ENCODE assay signal across 9 cellular contexts in genomic region chr1:1472046-1472876, GRCh38. TPM values are rescaled to one million over a fixed set of nuclear protein-coding genes. Genes with fewer than 3 reads are reported as not detected.
DNase-seq lines count a peak whose midpoint lies in the region; ATAC-seq and TF ChIP-seq lines count a peak whose summit lies in the region.
"Not testable (repeated sequence)": the region's sequence is repeated elsewhere in the genome, so short reads cannot be mapped to it uniquely, and the experiment has no call there.
"Had no signal": no experiment of that assay in that cellular context is flagged by ENCODE, and none has a peak within 500 bp of the region (broad histone marks: within the 10 kb centered on the region; RNA-seq: fewer than 3 reads in every experiment).

No MANE protein-coding gene starts in this region.

- H3K79me2 ChIP-seq in SK-N-SH (ENCODE audit: insufficient read depth) (peaks cover 53% of the 10 kb centered on the region), smooth muscle cell (ENCODE audit: low read depth) (peaks cover 41% of the 10 kb centered on the region)

- H3K27ac ChIP-seq in SK-N-SH (ENCODE audit: low read depth in 2 of 2, low read length in 1 of 2) (peak overlapping the region in 1 of 2 experiments; percentile 46; a peak in 2 of 4 replicates), esophagus muscularis mucosa (replicated peaks in 1 of 4) (peak overlapping the region; percentile 84 to 88 (median 86)), smooth muscle cell (ENCODE audit: low read depth) (peak overlapping the region; percentile 61)

- H3K9me2 ChIP-seq in SK-N-SH: not testable (repeated sequence)

- H3K4me1 Mint-ChIP-seq in CD14-positive monocyte (peaks cover 25% of the 10 kb centered on the region), memory B cell (peaks cover 17% of the 10 kb centered on the region)
- H3K4me1 Mint-ChIP-seq in activated naive CD8-positive, alpha-beta T cell (ENCODE audit: low read depth): peaks cover 18% of the 10 kb centered on the region

- 17% methylated on average over 7 of the region's 65 CpGs for WGBS in SK-N-SH (ENCODE audit: low lambda C conversion rate)
- WGBS in esophagus muscularis mucosa: 14% methylated on average over 11 of the region's 65 CpGs
- 10% methylated on average over 33 of the region's 65 CpGs for WGBS in smooth muscle cell (ENCODE audit: low lambda C conversion rate)

- peak overlapping the region; percentile 78 for H3K4me2 ChIP-seq in SK-N-SH
- peak overlapping the region; percentile 93 for H3K4me2 ChIP-seq in smooth muscle cell

- intact Hi-C loops in CD14-positive monocyte (cut with micrococcal nuclease); esophagus muscularis mucosa (cut with DNase I): not testable (repeated sequence)

- not testable (repeated sequence) for TF ChIP-seq RAD21 in SK-N-SH (IDR thresholded peaks at IDR 0.05; ENCODE audit: low read length)

- H3K36me3 ChIP-seq in SK-N-SH (replicated peaks in 1 of 2; ENCODE audit: control insufficient read depth in 1 of 2, insufficient read depth in 2 of 2, low read length in 1 of 2); esophagus muscularis mucosa; smooth muscle cell (ENCODE audit: low read depth): not testable (repeated sequence)

- not testable (repeated sequence) for TF ChIP-seq POLR2A in esophagus muscularis mucosa (IDR thresholded peaks at IDR 0.05; ENCODE audit: low read depth)

- H3F3A ChIP-seq in SK-N-SH (replicated peaks; ENCODE audit: insufficient read depth); smooth muscle cell (ENCODE audit: low read depth): not testable (repeated sequence)

- not testable (repeated sequence) for H2AFZ ChIP-seq in SK-N-SH (ENCODE audit: low read depth); smooth muscle cell (ENCODE audit: low read depth)

- CTCF ChIA-PET in SK-N-SH (lab: Yijun Ruan, JAX): not testable (repeated sequence)

- H3K4me3 Mint-ChIP-seq in CD14-positive monocyte: peak overlapping the region; percentile 72 to 74
- peak overlapping the region; percentile 89 for H3K4me3 Mint-ChIP-seq in activated naive CD8-positive, alpha-beta T cell
- peak overlapping the region; percentile 72 for H3K4me3 Mint-ChIP-seq in memory B cell

- H3K36me3 Mint-ChIP-seq in CD14-positive monocyte: peaks cover 4 to 13% of the 10 kb centered on the region in 2 donors
- H3K36me3 Mint-ChIP-seq in activated naive CD8-positive, alpha-beta T cell; memory B cell: not testable (repeated sequence)

- DNase-seq in CD14-positive monocyte (ENCODE audit: low spot score); SK-N-SH; esophagus muscularis mucosa (ENCODE audit: extremely low spot score); smooth muscle cell (lab: John Stamatoyannopoulos, UW; ENCODE audit: unreplicated experiment): not testable (repeated sequence)
- DNase-seq in memory B cell (ENCODE audit: low spot score in 2 of 2): peak in 1 of 2 donors; percentile 35

- peak overlapping the region; percentile 68; the same call in 1 of the 2 replicates for H3K9ac ChIP-seq in SK-N-SH
- H3K9ac ChIP-seq in smooth muscle cell (ENCODE audit: low read depth): peak overlapping the region; percentile 66

- H3K4me3 ChIP-seq in SK-N-SH (ENCODE audit: low read depth in 2 of 2, low read length in 1 of 2): peak overlapping the region; percentile 66 to 84
- H3K4me3 ChIP-seq in esophagus muscularis mucosa: peak overlapping the region; percentile 80 to 89 (median 83)
- peak overlapping the region; percentile 71 for H3K4me3 ChIP-seq in smooth muscle cell

- not testable (repeated sequence) for H3K9me3 ChIP-seq in SK-N-SH; esophagus muscularis mucosa; smooth muscle cell (replicated peaks; ENCODE audit: low read depth)

- not testable (repeated sequence) for H3K4me1 ChIP-seq in SK-N-SH (ENCODE audit: control insufficient read depth in 1 of 2, insufficient read depth in 2 of 2, low read depth in 1 of 2, low read length in 1 of 2); smooth muscle cell (ENCODE audit: low read depth)
- H3K4me1 ChIP-seq in esophagus muscularis mucosa: peaks cover 21 to 33% (median 25%) of the 10 kb centered on the region in 4 donors

- H4K20me1 ChIP-seq in SK-N-SH (ENCODE audit: insufficient read depth) (peaks cover 24% of the 10 kb centered on the region), smooth muscle cell (ENCODE audit: low read depth) (peaks cover 25% of the 10 kb centered on the region)

- H3K27me3 Mint-ChIP-seq in CD14-positive monocyte (ENCODE audit: low read depth in 3 of 3); activated naive CD8-positive, alpha-beta T cell; memory B cell: not testable (repeated sequence)

- TF ChIP-seq CTCF in CD14-positive monocyte (IDR thresholded peaks at IDR 0.05); SK-N-SH (IDR thresholded peaks at IDR 0.05); esophagus muscularis mucosa (IDR thresholded peaks at IDR 0.05); smooth muscle cell (IDR thresholded peaks at IDR 0.05; ENCODE audit: borderline replicate concordance, insufficient read depth, poor library complexity, severe bottlenecking): not testable (repeated sequence)

- ATAC-seq in GM21423 (IDR thresholded peaks at IDR 0.05; ENCODE audit: unreplicated experiment) (peak; percentile 12), HG03521 (IDR thresholded peaks at IDR 0.05; ENCODE audit: unreplicated experiment) (peak; percentile 10), memory B cell (ENCODE audit: low read depth) (peak; percentile 37)

- H3K27me3 ChIP-seq in SK-N-SH (ENCODE audit: insufficient read depth); esophagus muscularis mucosa; smooth muscle cell (ENCODE audit: low read depth): not testable (repeated sequence)

- not testable (repeated sequence) for TF ChIP-seq EP300 in SK-N-SH (IDR thresholded peaks at IDR 0.05; ENCODE audit: borderline replicate concordance in 1 of 2, low read depth in 1 of 2, low read length in 1 of 2); esophagus muscularis mucosa (IDR thresholded peaks at IDR 0.05)

- H3K9me3 Mint-ChIP-seq in CD14-positive monocyte; activated naive CD8-positive, alpha-beta T cell (ENCODE audit: low read depth); memory B cell: not testable (repeated sequence)

- POLR2A ChIA-PET in SK-N-SH (lab: Yijun Ruan, JAX): not testable (repeated sequence)

- peak overlapping the region in 1 of 7 donors; percentile 18 for H3K27ac Mint-ChIP-seq in CD14-positive monocyte
- H3K27ac Mint-ChIP-seq in activated naive CD8-positive, alpha-beta T cell: peak overlapping the region; percentile 79
- not testable (repeated sequence) for H3K27ac Mint-ChIP-seq in memory B cell

RNA-seq across cellular contexts. Expression of gene ATAD3B, which starts 0.7 kb away (rescaled TPM):
- polyA plus RNA-seq in CD14-positive monocyte (1 to 10 TPM; 2.3 TPM), SK-N-SH (2012; rRNA removed) (47.6 and 71.6 TPM in 2 replicates), smooth muscle cell (20.2 and 27.4 TPM in 2 replicates)
- polyA plus RNA-seq in SK-N-SH (2012; cell fraction: cytosol; rRNA removed): 13.5 and 13.8 TPM in 2 replicates
- polyA plus RNA-seq in SK-N-SH (2012; cell fraction: nucleus; rRNA removed): 255 and 261 TPM in 2 replicates
- total RNA-seq in esophagus muscularis mucosa (10 to 100 TPM in 2 of 4 donors, 1 to 10 TPM in 2; 9.7 to 14.9 (median 10.0) TPM), smooth muscle cell (6.7 and 8.6 TPM in 2 replicates)

RNA-seq across cellular contexts. Expression of gene ATAD3C, which starts 22.8 kb away (rescaled TPM):
- not detected for polyA plus RNA-seq in CD14-positive monocyte
- polyA plus RNA-seq in SK-N-SH (2012; rRNA removed): 0.38 and 0.49 TPM in 2 replicates
- 0.22 and 0.27 TPM in 2 replicates for polyA plus RNA-seq in SK-N-SH (2012; cell fraction: cytosol; rRNA removed)
- polyA plus RNA-seq in SK-N-SH (2012; cell fraction: nucleus; rRNA removed): 0.37 and 0.52 TPM in 2 replicates
- 1 to 10 TPM in 1 of 4 donors, under 1 TPM in 3; 0.32 to 2.4 (median 0.58) TPM for total RNA-seq in esophagus muscularis mucosa
- total RNA-seq in smooth muscle cell: 0.09 and 0.40 TPM in 2 replicates
- 0.86 and 2.6 TPM in 2 replicates for polyA plus RNA-seq in smooth muscle cell
- total RNA-seq: LHCN-M2 had no signal

RNA-seq across cellular contexts. Expression of gene VWA1, which starts 36.8 kb away (rescaled TPM):
- not detected for polyA plus RNA-seq in CD14-positive monocyte
- polyA plus RNA-seq in SK-N-SH (2012; rRNA removed): 5.3 and 7.4 TPM in 2 replicates
- 3.2 and 5.0 TPM in 2 replicates for polyA plus RNA-seq in SK-N-SH (2012; cell fraction: cytosol; rRNA removed)
- polyA plus RNA-seq in SK-N-SH (2012; cell fraction: nucleus; rRNA removed): 5.7 and 8.5 TPM in 2 replicates
- 100 to 1,000 TPM in 2 of 4 donors, 10 to 100 TPM in 2; 99.7 to 168 (median 116) TPM for total RNA-seq in esophagus muscularis mucosa
- 25.1 and 29.5 TPM in 2 replicates for total RNA-seq in smooth muscle cell
- polyA plus RNA-seq in smooth muscle cell: 79.2 and 156 TPM in 2 replicates

RNA-seq across cellular contexts. Expression of gene ATAD3A, which starts 39.7 kb away (rescaled TPM):
- polyA plus RNA-seq in CD14-positive monocyte (1 to 10 TPM; 4.1 to 6.4 TPM), SK-N-SH (2012; rRNA removed) (34.1 and 40.2 TPM in 2 replicates), smooth muscle cell (58.0 and 68.7 TPM in 2 replicates)
- polyA plus RNA-seq in SK-N-SH (2012; cell fraction: cytosol; rRNA removed): 17.6 and 25.1 TPM in 2 replicates
- 85.0 and 87.9 TPM in 2 replicates for polyA plus RNA-seq in SK-N-SH (2012; cell fraction: nucleus; rRNA removed)
- total RNA-seq in esophagus muscularis mucosa (10 to 100 TPM; 18.3 to 29.3 (median 25.2) TPM), smooth muscle cell (14.3 and 16.0 TPM in 2 replicates)

RNA-seq across cellular contexts. Expression of gene ANKRD65, which starts 51.2 kb away (rescaled TPM):
- polyA plus RNA-seq in CD14-positive monocyte: not detected
- polyA plus RNA-seq in SK-N-SH (2012; rRNA removed): 0.06 and 0.07 TPM in 2 replicates
- 0.04 and 0.05 TPM in 2 replicates for polyA plus RNA-seq in SK-N-SH (2012; cell fraction: cytosol; rRNA removed)
- 0.43 and 0.46 TPM in 2 replicates for polyA plus RNA-seq in SK-N-SH (2012; cell fraction: nucleus; rRNA removed)
- total RNA-seq in esophagus muscularis mucosa: 10 to 100 TPM in 2 of 4 donors, 1 to 10 TPM in 2; 8.1 to 19.2 (median 9.8) TPM
- 5.3 and 10.1 TPM in 2 replicates for total RNA-seq in smooth muscle cell
- 6.1 and 30.1 TPM in 2 replicates for polyA plus RNA-seq in smooth muscle cell
- total RNA-seq: LHCN-M2 had no signal
